ENCODE assay signal across 11 cellular contexts in genomic region chr17:75909051-75909811, GRCh38. TPM values are rescaled to one million over a fixed set of nuclear protein-coding genes. Genes with fewer than 3 reads are reported as not detected.
DNase-seq lines count a peak whose midpoint lies in the region; TF ChIP-seq lines count a peak whose summit lies in the region.
"Had no signal": no experiment of that assay in that cellular context is flagged by ENCODE, and none has a peak within 500 bp of the region (broad histone marks: within the 10 kb centered on the region; RNA-seq: fewer than 3 reads in every experiment).

No MANE protein-coding gene starts in this region.

- no peaks in the 10 kb centered on the region for H3K9me3 Mint-ChIP-seq in T-helper 2 cell treated with Interferon-gamma antibody and Interleukin-4, amounts not matched to agents 5 μg/mL and 100 μg/mL, for 36 hours

- H3K36me3 ChIP-seq in esophagus squamous epithelium = peaks cover 4 to 23% (median 5%) of the 10 kb centered on the region in 3 donors

- no peaks in the 10 kb centered on the region for H3K27me3 Mint-ChIP-seq in T-helper 2 cell treated with Interferon-gamma antibody and Interleukin-4, amounts not matched to agents 5 μg/mL and 100 μg/mL, for 36 hours (ENCODE audit: low read depth)

- intact Hi-C loops in esophagus squamous epithelium (cut with DNase I) = loop anchor here (5.0 kb wide), 1 partner anchor 98 kb away; no protein-coding TSS in a partner anchor

- no peaks in the 10 kb centered on the region for H3K36me3 Mint-ChIP-seq in T-helper 2 cell treated with Interferon-gamma antibody and Interleukin-4, amounts not matched to agents 5 μg/mL and 100 μg/mL, for 36 hours (ENCODE audit: low read depth)

- H3K9me3 ChIP-seq in esophagus squamous epithelium = no peaks in the 10 kb centered on the region

- no peak for DNase-seq in T-helper 2 cell treated with Interferon-gamma antibody and Interleukin-4, amounts not matched to agents 5 μg/mL and 100 μg/mL, for 36 hours (ENCODE audit: low spot score)
- DNase-seq in T-helper 2 cell (no peak), NCI-H69 (lab: John Stamatoyannopoulos, UW) (peak; percentile 98), esophagus squamous epithelium (lab: John Stamatoyannopoulos, UW) (no peak), activated T-cell treated with anti-CD3 and anti-CD28 coated beads for 4 hours (no peak), cortex of kidney (lab: John Stamatoyannopoulos, UW) (no peak), SIG-M5 (lab: John Stamatoyannopoulos, UW) (no peak)
- DNase-seq in activated effector memory CD4-positive, alpha-beta T cell treated with anti-CD3 and anti-CD28 coated beads, Interleukin-2, amount 50 U/mL, for 16 hours = no peak
- DNase-seq: activated CD4-positive, alpha-beta T cell treated with anti-CD3 and anti-CD28 coated beads, Interleukin-2, amount 50 U/mL, for 4 hours; cerebellar nuclear complex had no signal

- no peak overlapping the region for H3K4me3 Mint-ChIP-seq in T-helper 2 cell treated with Interferon-gamma antibody and Interleukin-4, amounts not matched to agents 5 μg/mL and 100 μg/mL, for 36 hours

- no peaks in the 10 kb centered on the region for H3K27me3 ChIP-seq in esophagus squamous epithelium

- no peak for TF ChIP-seq POLR2A in esophagus squamous epithelium (IDR thresholded peaks at IDR 0.05)

- 43 to 64% methylated on average over 9 to 14 of the region's 14 CpGs for WGBS in esophagus squamous epithelium, 2 donors

- H3K27ac Mint-ChIP-seq in T-helper 2 cell treated with Interferon-gamma antibody and Interleukin-4, amounts not matched to agents 5 μg/mL and 100 μg/mL, for 36 hours = peak overlapping the region; percentile 50

- peak overlapping the region; percentile 24 to 80 (median 70) for H3K27ac ChIP-seq in esophagus squamous epithelium

- no peak overlapping the region for H3K4me3 ChIP-seq in esophagus squamous epithelium
- H3K4me3 ChIP-seq: SK-N-MC had no signal

- H3K4me1 ChIP-seq in esophagus squamous epithelium = peaks cover 16 to 77% (median 23%) of the 10 kb centered on the region in 3 donors

- TF ChIP-seq CTCF in esophagus squamous epithelium (IDR thresholded peaks at IDR 0.05) = no peak

- H3K4me1 Mint-ChIP-seq in T-helper 2 cell treated with Interferon-gamma antibody and Interleukin-4, amounts not matched to agents 5 μg/mL and 100 μg/mL, for 36 hours (ENCODE audit: low read depth) = peaks cover 14% of the 10 kb centered on the region

RNA-seq across cellular contexts. Expression of gene MRPL38, which starts 4.5 kb away (rescaled TPM):
- total RNA-seq in esophagus squamous epithelium = 10 to 100 TPM; 40.2 to 49.2 (median 41.0) TPM

RNA-seq across cellular contexts. Expression of gene TRIM65, which starts 12.5 kb away (rescaled TPM):
- 10 to 100 TPM; 17.3 to 24.6 (median 19.6) TPM for total RNA-seq in esophagus squamous epithelium

RNA-seq across cellular contexts. Expression of gene TRIM47, which starts 30.9 kb away (rescaled TPM):
- 10 to 100 TPM; 19.5 to 33.4 (median 25.5) TPM for total RNA-seq in esophagus squamous epithelium

RNA-seq across cellular contexts. Expression of gene FBF1, which starts 31.6 kb away (rescaled TPM):
- 10 to 100 TPM; 13.9 to 18.3 (median 15.5) TPM for total RNA-seq in esophagus squamous epithelium

RNA-seq across cellular contexts. Expression of gene WBP2, which starts 54.1 kb away (rescaled TPM):
- total RNA-seq in esophagus squamous epithelium = 10 to 100 TPM; 24.9 to 44.2 (median 36.9) TPM
